1 cellular context compared by ENCODE assay signal in the genomic region with DNA sequence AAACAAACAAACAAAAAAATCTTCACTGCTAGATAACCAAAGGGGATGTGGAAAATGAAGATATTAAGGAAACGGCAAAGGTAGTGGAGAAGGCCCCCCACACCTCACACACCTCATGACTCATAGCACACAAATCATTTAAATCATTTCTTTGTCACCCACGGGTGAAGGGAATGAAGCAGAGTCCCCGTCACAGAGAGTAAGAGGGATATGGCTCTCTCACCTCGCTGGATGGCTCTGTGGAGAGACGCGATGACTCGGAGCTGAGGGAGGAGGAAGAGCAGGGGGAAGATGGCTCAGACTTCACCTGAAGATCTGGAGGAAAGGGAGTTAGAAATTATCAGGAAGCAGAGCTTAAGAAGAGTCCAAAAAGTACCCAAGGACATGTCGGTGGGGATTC.
TF ChIP-seq lines count a peak whose summit lies in the region.

No MANE protein-coding gene starts in this region.

TF ChIP-seq in K562, 482 proteins besides CTCF, POLR2A, EP300 and RAD21:
- TF ChIP-seq ZEB2 (IDR thresholded peaks at IDR 0.05) = 0 out of 2 replicates have a peak, but pooled peaks have one; percentile 34
- TF ChIP-seq ZNF263 (CRISPR knock-in tag; IDR thresholded peaks at IDR 0.05; ENCODE audit: borderline replicate concordance) = peak; percentile 82
- TF ChIP-seq ARHGAP35 (IDR thresholded peaks at IDR 0.05; ENCODE audit: partially characterized antibody) = peak; percentile 49
- peak; percentile 59 for TF ChIP-seq MEIS2 (IDR thresholded peaks at IDR 0.05; ENCODE audit: partially characterized antibody)
- TF ChIP-seq MAFF (IDR thresholded peaks at IDR 0.05; ENCODE audit: low read length) = no peak
- TF ChIP-seq, protein P1, sequence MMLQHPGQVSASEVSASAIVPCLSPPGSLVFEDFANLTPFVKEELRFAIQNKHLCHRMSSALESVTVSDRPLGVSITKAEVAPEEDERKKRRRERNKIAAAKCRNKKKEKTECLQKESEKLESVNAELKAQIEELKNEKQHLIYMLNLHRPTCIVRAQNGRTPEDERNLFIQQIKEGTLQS (IDR thresholded peaks at IDR 0.05) = peak; percentile 56; the same call in 1 of the 2 replicates
- TF ChIP-seq, protein P1 (CRISPR knock-in tag; conservative IDR thresholded peaks at IDR 0.05) = no peak
- TF ChIP-seq JUND (IDR thresholded peaks at IDR 0.05; ENCODE audit: borderline replicate concordance, low read depth, low read length) = 0 out of 2 replicates have a peak, but pooled peaks have one; percentile 14
- no peak; the same call in 2 of the 3 replicates for TF ChIP-seq JUND (tag; IDR thresholded peaks at IDR 0.05; ENCODE audit: borderline replicate concordance, low read depth, low read length)
- TF ChIP-seq GABPA (tag; conservative IDR thresholded peaks at IDR 0.05; ENCODE audit: low read depth) = no peak
- no peak for TF ChIP-seq ZNF764 (CRISPR knock-in tag; IDR thresholded peaks at IDR 0.05; ENCODE audit: low read depth)
TF ChIP-seq in K562: peak in this region for 6.
